Comparison of ENCODE assay signal across 8 cellular contexts in the genomic region with DNA sequence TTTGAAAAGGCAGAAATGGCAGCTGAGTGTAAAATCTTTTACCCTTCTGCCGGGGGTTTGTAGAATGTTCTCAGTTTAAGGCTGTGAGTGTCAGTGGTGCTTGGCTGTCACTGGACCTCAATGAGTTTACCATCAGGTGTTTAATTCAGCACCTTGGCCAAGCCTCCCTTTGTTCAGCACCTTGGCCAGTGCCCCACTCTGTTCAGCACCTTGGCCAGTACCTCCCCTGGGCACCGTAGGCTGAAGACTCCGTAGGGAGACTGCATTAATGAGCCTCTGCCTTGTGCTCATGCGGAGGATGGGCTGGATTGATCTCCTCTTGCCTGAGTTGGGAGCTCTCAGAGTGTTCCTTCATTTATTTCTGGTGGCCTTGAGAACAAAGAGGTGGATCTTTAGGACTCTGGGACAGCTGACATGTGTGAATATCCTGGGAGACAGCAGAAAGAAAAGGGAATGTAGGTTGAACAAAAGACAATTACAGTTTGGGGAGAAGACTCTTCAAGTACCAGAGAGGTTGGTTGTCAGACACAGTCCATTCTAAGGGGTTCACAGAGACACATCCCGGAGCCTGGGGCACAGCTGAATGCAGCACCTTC. TPM values are rescaled to one million over a fixed set of nuclear protein-coding genes. Genes with fewer than 3 reads are reported as not detected.
DNase-seq lines count a peak whose midpoint lies in the region; ATAC-seq and TF ChIP-seq lines count a peak whose summit lies in the region.

No MANE protein-coding gene starts in this region.

- intact Hi-C loops in left cardiac atrium (cut with DNase I), result no loop called here
- intact Hi-C loops in tibial artery (cut with DNase I; ENCODE audit: low total_unique reads), result no loop called here

- H3K9me3 Mint-ChIP-seq in activated T-cell treated with anti-CD3 and anti-CD28 coated beads, Interleukin-2, amount 50 U/mL, for 4 hours, result peaks cover 4% of the 10 kb centered on the region

- peaks cover 3% of the 10 kb centered on the region for H3K27me3 Mint-ChIP-seq in activated T-cell treated with anti-CD3 and anti-CD28 coated beads, Interleukin-2, amount 50 U/mL, for 4 hours (ENCODE audit: low read depth)

- H3K27me3 ChIP-seq in tibial artery, result no peaks in the 10 kb centered on the region

- H3K27ac ChIP-seq in tibial artery, result no peak overlapping the region

- H3K4me3 ChIP-seq in tibial artery, result no peak overlapping the region

- no peaks in the 10 kb centered on the region for H3K36me3 Mint-ChIP-seq in activated T-cell treated with anti-CD3 and anti-CD28 coated beads, Interleukin-2, amount 50 U/mL, for 4 hours (ENCODE audit: insufficient read depth)

- peak in 1 of 2 donors; percentile 53 for ATAC-seq in activated T-cell treated with anti-CD3 and anti-CD28 coated beads, Interleukin-2, amount 50 U/mL, for 4 hours
- ATAC-seq in left cardiac atrium, result peak; percentile 70 to 73
- no peak for ATAC-seq in GM19328 (IDR thresholded peaks at IDR 0.05; ENCODE audit: unreplicated experiment)

- H3K4me1 Mint-ChIP-seq in activated T-cell treated with anti-CD3 and anti-CD28 coated beads, Interleukin-2, amount 50 U/mL, for 4 hours (ENCODE audit: low read depth), result no peaks in the 10 kb centered on the region

- no peak for TF ChIP-seq CTCF in tibial artery (IDR thresholded peaks at IDR 0.05)

- DNase-seq in GM03348 (ENCODE audit: low spot score) (peak; percentile 66), NAMALWA (ENCODE audit: low spot score) (peak; percentile 47), left cardiac atrium (peak; percentile 29), G401 (ENCODE audit: low spot score) (no peak), tibial artery (no peak)
- peak; percentile 23 for DNase-seq in activated T-cell treated with anti-CD3 and anti-CD28 coated beads, Interleukin-2, amount 50 U/mL, for 4 hours
- DNase-seq in stimulated activated CD4-positive, alpha-beta T cell treated with anti-CD3 and anti-CD28 coated beads, Interleukin-1b, Interleukin-23, amount 100 ng/mL, for 4 hours (ENCODE audit: low read depth in 2 of 2), result peak; percentile 13 to 39

- in situ Hi-C loops in G401 (cut with HindIII; ENCODE audit: low sequenced_read_pairs), result no loop called here

- H3K4me3 Mint-ChIP-seq in activated T-cell treated with anti-CD3 and anti-CD28 coated beads, Interleukin-2, amount 50 U/mL, for 4 hours, result no peak overlapping the region

- no peaks in the 10 kb centered on the region for H3K4me1 ChIP-seq in tibial artery

- no peaks in the 10 kb centered on the region for H3K9me3 ChIP-seq in tibial artery

- no peaks in the 10 kb centered on the region for H3K36me3 ChIP-seq in tibial artery

RNA-seq across cellular contexts. Expression of a gene that starts 1.6 kb away (rescaled TPM):
- not detected for total RNA-seq in activated T-cell treated with anti-CD3 and anti-CD28 coated beads, Interleukin-2, amount 50 U/mL, for 4 hours
- total RNA-seq in left cardiac atrium, result not detected
- not detected in 2 replicates for total RNA-seq in G401 (2014; rRNA removed; shearing (Covaris generic))

RNA-seq across cellular contexts. Expression of a gene that starts 32.6 kb away (rescaled TPM):
- 1 to 10 TPM; 4.1 to 5.2 (median 4.8) TPM for total RNA-seq in activated T-cell treated with anti-CD3 and anti-CD28 coated beads, Interleukin-2, amount 50 U/mL, for 4 hours
- 1 to 10 TPM in 1 of 2 donors, under 1 TPM in 1; 0.47 to 1.4 TPM for total RNA-seq in left cardiac atrium
- total RNA-seq in G401 (2014; rRNA removed; shearing (Covaris generic)), result 2.6 and 4.3 TPM in 2 replicates

RNA-seq across cellular contexts. Expression of a gene that starts 42.0 kb away (rescaled TPM):
- 1 to 10 TPM; 6.3 to 9.8 (median 9.6) TPM for total RNA-seq in activated T-cell treated with anti-CD3 and anti-CD28 coated beads, Interleukin-2, amount 50 U/mL, for 4 hours
- total RNA-seq in left cardiac atrium, result 1 to 10 TPM; 5.2 to 7.5 TPM
- 7.8 and 7.9 TPM in 2 replicates for total RNA-seq in G401 (2014; rRNA removed; shearing (Covaris generic))

Comparison
In these comparisons a context has a peak if more than half of its experiments do, and no peak if none do; other contexts are left out.
1. DNase-seq: peak in GM03348 (single experiment), NAMALWA (single experiment), activated T-cell treated with anti-CD3 and anti-CD28 coated beads, Interleukin-2, amount 50 U/mL, for 4 hours (single experiment), left cardiac atrium (single experiment) and stimulated activated CD4-positive, alpha-beta T cell treated with anti-CD3 and anti-CD28 coated beads, Interleukin-1b, Interleukin-23, amount 100 ng/mL, for 4 hours (2 of 2); none in G401 (single experiment) and tibial artery (0 of 2).